Comparison of ENCODE assay signal across 8 cellular contexts in the genomic region with DNA sequence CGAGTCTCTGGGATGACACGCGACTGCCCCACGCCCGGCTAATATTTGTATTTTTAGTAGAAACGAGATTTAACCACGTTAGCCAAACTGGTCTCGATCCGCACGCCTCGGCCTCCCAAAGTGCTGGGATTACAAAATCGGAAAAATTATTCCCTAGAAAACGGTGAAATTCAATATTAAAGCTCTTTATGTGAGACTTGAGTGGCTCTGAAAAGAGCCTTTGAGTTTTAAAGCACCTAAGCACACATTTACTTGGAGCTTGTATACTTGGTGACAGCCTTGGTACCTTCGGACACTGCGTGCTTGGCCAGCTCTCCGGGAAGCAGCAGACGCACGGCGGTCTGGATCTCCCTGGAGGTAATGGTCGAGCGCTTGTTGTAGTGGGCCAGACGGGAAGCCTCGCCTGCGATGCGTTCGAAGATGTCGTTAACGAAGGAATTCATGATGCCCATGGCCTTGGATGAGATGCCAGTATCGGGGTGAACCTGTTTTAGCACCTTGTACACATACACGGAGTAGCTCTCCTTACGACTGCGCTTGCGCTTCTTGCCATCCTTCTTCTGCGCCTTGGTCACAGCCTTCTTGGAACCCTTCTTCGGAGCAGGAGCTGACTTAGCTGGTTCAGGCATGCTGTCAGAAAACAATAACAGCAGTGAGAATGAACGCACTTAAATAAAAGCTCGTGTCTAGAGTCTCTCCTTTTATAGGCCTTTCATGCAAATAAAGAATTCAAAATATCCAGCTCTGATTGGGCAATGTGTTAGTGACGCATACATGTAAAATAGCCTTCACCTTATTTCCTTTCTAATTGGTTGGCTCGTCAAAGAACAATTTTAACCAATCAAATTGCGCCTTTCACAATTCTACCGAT.
DNase-seq lines count a peak whose midpoint lies in the region; ATAC-seq, FAIRE-seq and TF ChIP-seq lines count a peak whose summit lies in the region.

No MANE protein-coding gene starts in this region.

- no peaks in the 10 kb centered on the region for H3K9me3 ChIP-seq in small intestine (ENCODE audit: control insufficient read depth, low read depth)

- no peaks in the 10 kb centered on the region for H3K27me3 ChIP-seq in small intestine (ENCODE audit: control insufficient read depth in 2 of 2, insufficient read depth in 2 of 2, low read length in 2 of 2)

- H3K36me3 ChIP-seq in small intestine (ENCODE audit: control insufficient read depth in 2 of 2, insufficient read depth in 2 of 2, low read length in 2 of 2) = no peaks in the 10 kb centered on the region

- peak overlapping the region; percentile 99 for H3K27ac ChIP-seq in 22Rv1
- no peak overlapping the region for H3K27ac ChIP-seq in caudate nucleus (ENCODE audit: low read depth, low read length)
- H3K27ac ChIP-seq in small intestine (ENCODE audit: low read depth in 1 of 2, low read length in 1 of 2) = peak overlapping the region; percentile 96 to 97

- peak; percentile 85 for FAIRE-seq in small intestine (lab: Jason Lieb, UNC)

- peak; percentile 79 for DNase-seq in NCI-H2081 treated with DMSO at 0.1 percent for 48 hours (lab: John Stamatoyannopoulos, UW)
- peak; percentile 70 for DNase-seq in UCSD-AML1 (lab: John Stamatoyannopoulos, UW; ENCODE audit: unreplicated experiment)
- peak in 36 of 61 donors; percentile 18 to 96 (median 42) for DNase-seq in caudate nucleus (lab: John Stamatoyannopoulos, UW)
- peak; percentile 44 for DNase-seq in iPS-NIHi11 (ENCODE audit: low spot score)
- DNase-seq in small intestine = peak; percentile 99

- H3K4me3 ChIP-seq in small intestine (ENCODE audit: low read depth in 1 of 2, low read length in 2 of 2) = peak overlapping the region; percentile 2 to 71

- ATAC-seq in GM18511 (IDR thresholded peaks at IDR 0.05; ENCODE audit: unreplicated experiment) (peak; percentile 80), HG02973 (IDR thresholded peaks at IDR 0.05; ENCODE audit: unreplicated experiment) (peak; percentile 67)

- no peak for TF ChIP-seq CTCF in 22Rv1 (IDR thresholded peaks at IDR 0.05)

- WGBS in small intestine, 3 donors = 1% methylated on average over 41 of the region's 41 CpGs

- no peaks in the 10 kb centered on the region for H3K4me1 ChIP-seq in small intestine (ENCODE audit: control insufficient read depth in 2 of 2, insufficient read depth in 1 of 2, low read depth in 1 of 2, low read length in 1 of 2)

Comparison
In these comparisons a context has a peak if more than half of its experiments do, and no peak if none do; other contexts are left out.
1. DNase-seq: peak in every context shown above with its lines; median percentile 99 in small intestine; 79 in NCI-H2081 treated with DMSO at 0.1 percent for 48 hours; 70 in UCSD-AML1; 44 in iPS-NIHi11; 42 in caudate nucleus.